ENCODE assay signal across 20 cellular contexts in the genomic region with DNA sequence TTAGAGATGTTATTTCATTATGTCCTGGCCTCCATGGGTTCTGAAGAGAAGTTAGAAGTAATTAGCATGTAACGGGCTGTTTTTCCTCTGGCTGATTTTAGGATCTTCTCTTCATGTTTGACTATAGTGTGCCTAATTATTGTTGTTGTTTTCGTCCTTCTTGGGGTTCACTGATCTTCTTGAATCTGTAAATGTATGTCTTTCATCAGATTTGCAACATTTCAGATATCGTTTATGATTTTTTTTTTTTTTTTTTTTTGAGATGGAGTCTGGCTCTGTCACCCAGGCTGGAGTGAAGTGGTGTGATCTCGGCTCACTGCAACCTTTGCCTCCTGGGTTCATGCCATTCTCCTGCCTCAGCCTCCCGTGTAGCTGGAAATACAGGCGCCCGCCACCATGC.
"Had no signal": no experiment of that assay in that cellular context is flagged by ENCODE, and none has a peak within 500 bp of the region (broad histone marks: within the 10 kb centered on the region; RNA-seq: fewer than 3 reads in every experiment).

No MANE protein-coding gene starts in this region.

- H3K4me2 ChIP-seq: hepatocyte had no signal

- H3K4me3 ChIP-seq: hepatocyte, left ventricle myocardium inferior, lung, mucosa of descending colon, ovary, right atrium auricular region, right lobe of liver, suprapubic skin, thoracic aorta, tibial artery, uterus had no signal

- H3K27me3 ChIP-seq: hepatocyte, ovary, right atrium auricular region, right lobe of liver, tibial artery, uterus had no signal

- H3K4me1 ChIP-seq: left ventricle myocardium inferior, right atrium auricular region, right lobe of liver, suprapubic skin, tibial artery, uterus had no signal

- H3K36me3 ChIP-seq: left ventricle myocardium inferior, ovary, right atrium auricular region, right lobe of liver, suprapubic skin, thoracic aorta, tibial artery, uterus had no signal

- ATAC-seq: naive thymus-derived CD4-positive, alpha-beta T cell; natural killer cell treated with Interleukin-12 subunit alpha and Interleukin-12 subunit beta and Interleukin-15 and Interleukin-18, amount 100 ng/mL, for 72 hours; right lobe of liver had no signal

- H3K27ac ChIP-seq: hepatocyte, left ventricle myocardium inferior, ovary, right atrium auricular region, right lobe of liver, suprapubic skin, thoracic aorta, tibial artery, uterus had no signal

- DNase-seq: islet precursor cell; left ventricle myocardium inferior; midbrain; mucosa of descending colon; naive thymus-derived CD4-positive, alpha-beta T cell; ovary; right lobe of liver; stimulated activated CD4-positive, alpha-beta T cell treated with anti-CD3 and anti-CD28 coated beads, Interleukin-12 subunit alpha, Interleukin-12 subunit beta, amount 100 ng/mL, for 4 hours; stimulated activated CD4-positive, alpha-beta T cell treated with anti-CD3 and anti-CD28 coated beads, Interleukin-15, amount 100 ng/mL, for 24 hours; stimulated activated CD4-positive, alpha-beta T cell treated with anti-CD3 and anti-CD28 coated beads, Interleukin-2, amount 100 ng/mL, for 24 hours; stimulated activated CD4-positive, alpha-beta T cell treated with anti-CD3 and anti-CD28 coated beads, Interleukin-4, amount 100 ng/mL, for 1 hour; stimulated activated naive CD4-positive, alpha-beta T cell; tibial artery; uterus had no signal

- H3K9me3 ChIP-seq: mucosa of descending colon, ovary, right lobe of liver, suprapubic skin, thoracic aorta, tibial artery, uterus had no signal

- H3K79me2 ChIP-seq: hepatocyte had no signal

- H2AFZ ChIP-seq: hepatocyte had no signal
